Comparison of ENCODE assay signal across 1 cellular context in the genomic region with DNA sequence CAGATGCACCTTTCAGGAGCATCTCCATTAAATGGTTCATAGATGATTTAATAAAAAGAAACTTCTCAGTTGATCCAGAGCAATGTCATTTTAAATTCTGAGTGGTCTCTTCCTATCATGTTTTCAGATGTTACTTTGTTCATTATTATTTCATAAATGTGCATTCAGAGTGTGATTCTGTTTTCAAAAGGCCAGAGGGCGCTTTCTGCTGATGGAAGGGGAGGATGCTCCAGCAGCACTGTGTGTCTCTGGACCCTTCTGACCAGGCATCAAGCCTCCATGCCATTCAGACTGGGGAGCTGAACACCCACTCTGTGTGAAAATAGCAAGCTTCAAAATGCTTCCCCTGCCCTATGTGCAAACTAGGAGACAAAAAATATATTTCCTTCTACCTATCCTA.
TF ChIP-seq lines count a peak whose summit lies in the region.

No MANE protein-coding gene starts in this region.

TF ChIP-seq in HepG2, 621 proteins besides CTCF, POLR2A, EP300 and RAD21:
- peak; percentile 33; the same call in 1 of the 2 replicates for TF ChIP-seq STAG1 (CRISPR knock-in tag; IDR thresholded peaks at IDR 0.05)
- TF ChIP-seq ZNF337 (CRISPR knock-in tag; IDR thresholded peaks at IDR 0.05; ENCODE audit: borderline replicate concordance, low read depth) = no peak
- TF ChIP-seq SMC3 (IDR thresholded peaks at IDR 0.05; ENCODE audit: low read length) = peak; percentile 23; the same call in 1 of the 2 replicates
